Comparison of ENCODE assay signal across 15 cellular contexts in genomic region chr4:146098397-146098796, GRCh38.
A peak's percentile ranks its signal among the peaks of the same experiment; 100 is the strongest.
DNase-seq lines count a peak whose midpoint lies in the region; ATAC-seq and TF ChIP-seq lines count a peak whose summit lies in the region.
"Had no signal": no experiment of that assay in that cellular context is flagged by ENCODE, and none has a peak within 500 bp of the region (broad histone marks: within the 10 kb centered on the region; RNA-seq: fewer than 3 reads in every experiment).

No MANE protein-coding gene starts in this region.

- peak overlapping the region; percentile 33 for H3K4me3 ChIP-seq in GM12865 (ENCODE audit: low read depth, low read length)
- H3K4me3 ChIP-seq: heart left ventricle, lower lobe of right lung had no signal

- peaks cover 21 to 27% of the 10 kb centered on the region in 2 donors for H3K27me3 Mint-ChIP-seq in natural killer cell treated with Interleukin-12 subunit alpha and Interleukin-12 subunit beta and Interleukin-15 and Interleukin-18, amount 100 ng/mL, for 72 hours

- H3K27ac Mint-ChIP-seq in natural killer cell treated with Interleukin-12 subunit alpha and Interleukin-12 subunit beta and Interleukin-15 and Interleukin-18, amount 100 ng/mL, for 72 hours, result no peak overlapping the region
- H3K27ac Mint-ChIP-seq: stimulated activated naive CD8-positive, alpha-beta T cell treated with anti-CD3 and anti-CD28 coated beads, Interleukin-15, Interleukin-2, amounts not matched to agents 100 ng/mL and 50 ng/mL, for 24 hours; T-helper 17 cell had no signal

- H3K4me1 Mint-ChIP-seq in natural killer cell treated with Interleukin-12 subunit alpha and Interleukin-12 subunit beta and Interleukin-15 and Interleukin-18, amount 100 ng/mL, for 72 hours (ENCODE audit: low read depth in 2 of 2), result no peaks in the 10 kb centered on the region
- H3K4me1 Mint-ChIP-seq: T-helper 17 cell had no signal

- H3K4me3 Mint-ChIP-seq in natural killer cell treated with Interleukin-12 subunit alpha and Interleukin-12 subunit beta and Interleukin-15 and Interleukin-18, amount 100 ng/mL, for 72 hours, result no peak overlapping the region
- H3K4me3 Mint-ChIP-seq: stimulated activated naive CD8-positive, alpha-beta T cell treated with anti-CD3 and anti-CD28 coated beads, Interleukin-15, Interleukin-2, amounts not matched to agents 100 ng/mL and 50 ng/mL, for 24 hours; T-helper 17 cell had no signal

- DNase-seq in GM12865 (ENCODE audit: low read depth), result peak; percentile 83
- no peak for DNase-seq in COR-L47 (lab: John Stamatoyannopoulos, UW)
- no peak for DNase-seq in NCI-H82 (lab: John Stamatoyannopoulos, UW)
- no peak for DNase-seq in SIG-M5 treated with dmso at 0.1 percent for 504 hours (lab: John Stamatoyannopoulos, UW; ENCODE audit: unreplicated experiment)
- no peak for DNase-seq in natural killer cell treated with Interleukin-12 subunit alpha and Interleukin-12 subunit beta and Interleukin-15 and Interleukin-18, amount 100 ng/mL, for 72 hours (ENCODE audit: low spot score)
- DNase-seq: DMS79 treated with DMSO at 0.1 percent for 48 hours, heart left ventricle, lower lobe of right lung, NCI-H1436 treated with DMSO at 0.1 percent for 48 hours, OCI-M1, T-helper 17 cell had no signal

- no peaks in the 10 kb centered on the region for H3K36me3 Mint-ChIP-seq in natural killer cell treated with Interleukin-12 subunit alpha and Interleukin-12 subunit beta and Interleukin-15 and Interleukin-18, amount 100 ng/mL, for 72 hours

- no peak for TF ChIP-seq CTCF in GM12865 (IDR thresholded peaks at IDR 0.05; ENCODE audit: insufficient read depth, low read depth, low read length, missing control alignments)

- H3K9me3 Mint-ChIP-seq in natural killer cell treated with Interleukin-12 subunit alpha and Interleukin-12 subunit beta and Interleukin-15 and Interleukin-18, amount 100 ng/mL, for 72 hours, result no peaks in the 10 kb centered on the region
- H3K9me3 Mint-ChIP-seq: stimulated activated naive CD8-positive, alpha-beta T cell treated with anti-CD3 and anti-CD28 coated beads, Interleukin-15, Interleukin-2, amounts not matched to agents 100 ng/mL and 50 ng/mL, for 24 hours had no signal

- ATAC-seq in GM19372 (IDR thresholded peaks at IDR 0.05; ENCODE audit: low read depth, unreplicated experiment), result peak; percentile 67
- peak; percentile 75 for ATAC-seq in HG02759 (IDR thresholded peaks at IDR 0.05; ENCODE audit: unreplicated experiment)
- peak; percentile 69 for ATAC-seq in HG03439 (IDR thresholded peaks at IDR 0.05; ENCODE audit: unreplicated experiment)
- ATAC-seq in natural killer cell treated with Interleukin-12 subunit alpha and Interleukin-12 subunit beta and Interleukin-15 and Interleukin-18, amount 100 ng/mL, for 72 hours, result no peak
- ATAC-seq: heart left ventricle, lower lobe of right lung, T-helper 17 cell had no signal

Comparison
In these comparisons a context has a peak if more than half of its experiments do, and no peak if none do; other contexts are left out.
1. ATAC-seq: peak in GM19372 (single experiment), HG02759 (single experiment) and HG03439 (single experiment); none in natural killer cell treated with Interleukin-12 subunit alpha and Interleukin-12 subunit beta and Interleukin-15 and Interleukin-18, amount 100 ng/mL, for 72 hours (0 of 2).